Comparison of ENCODE assay signal across 19 cellular contexts in genomic region chr15:55226127-55226526, GRCh38.
"Had no signal": no experiment of that assay in that cellular context is flagged by ENCODE, and none has a peak within 500 bp of the region (broad histone marks: within the 10 kb centered on the region; RNA-seq: fewer than 3 reads in every experiment).

No MANE protein-coding gene starts in this region.

- DNase-seq: activated B cell treated with CpG ODN at 0.5 μM for 24 hours; activated CD4-positive, alpha-beta T cell treated with anti-CD3 and anti-CD28 coated beads, Interleukin-2, amount 10 ng/mL, durations not matched to agents 24 days and 14 days; activated naive CD4-positive, alpha-beta T cell treated with anti-CD3 and anti-CD28 coated beads, Interleukin-2, amount 10 ng/mL, durations not matched to agents 7 days and 5 days; activated T-cell treated with anti-CD3 and anti-CD28 coated beads for 4 hours; cerebellar nuclear complex; cortex of kidney; erythroblast; head of caudate nucleus; left ventricle myocardium inferior; mammary epithelial cell; mucosa of descending colon; naive B cell; pancreas; right lobe of liver; stimulated activated CD4-positive, alpha-beta T cell treated with anti-CD3 and anti-CD28 coated beads, Interleukin-4, amount 100 ng/mL, for 24 hours had no signal

- H3K27ac ChIP-seq: ascending aorta, left ventricle myocardium inferior, pancreas, SK-N-MC, tibial nerve had no signal

- H3K27me3 ChIP-seq: ascending aorta, pancreas, right lobe of liver, tibial nerve had no signal

- ATAC-seq: mucosa of descending colon; pancreas; right lobe of liver; stimulated activated memory B cell treated with anti-CD40 and anti-IgM and Interleukin-4, amounts not matched to agents 10 μg/mL and 1 μg/mL and 100 μg/mL, for 72 hours had no signal

- H3K4me1 ChIP-seq: left ventricle myocardium inferior had no signal

- H3K4me3 Mint-ChIP-seq: activated B cell treated with CpG ODN at 0.5 μM for 24 hours; activated CD4-positive, alpha-beta T cell treated with anti-CD3 and anti-CD28 coated beads, Interleukin-2, amount 10 ng/mL, durations not matched to agents 24 days and 14 days; activated naive CD4-positive, alpha-beta T cell treated with anti-CD3 and anti-CD28 coated beads, Interleukin-2, amount 10 ng/mL, durations not matched to agents 7 days and 5 days; naive B cell; stimulated activated memory B cell treated with anti-CD40 and anti-IgM and Interleukin-4, amounts not matched to agents 10 μg/mL and 1 μg/mL and 100 μg/mL, for 72 hours had no signal

- H3K27ac Mint-ChIP-seq: activated B cell treated with CpG ODN at 0.5 μM for 24 hours; activated CD4-positive, alpha-beta T cell treated with anti-CD3 and anti-CD28 coated beads, Interleukin-2, amount 10 ng/mL, durations not matched to agents 24 days and 14 days; activated naive CD4-positive, alpha-beta T cell treated with anti-CD3 and anti-CD28 coated beads, Interleukin-2, amount 10 ng/mL, durations not matched to agents 7 days and 5 days; stimulated activated memory B cell treated with anti-CD40 and anti-IgM and Interleukin-4, amounts not matched to agents 10 μg/mL and 1 μg/mL and 100 μg/mL, for 72 hours had no signal

- H3K9me3 ChIP-seq: ascending aorta, left ventricle myocardium inferior, mucosa of descending colon, pancreas, right lobe of liver, tibial nerve had no signal

- H3K36me3 ChIP-seq: left ventricle myocardium inferior, right lobe of liver had no signal

- H3K9me3 Mint-ChIP-seq: activated B cell treated with CpG ODN at 0.5 μM for 24 hours; activated CD4-positive, alpha-beta T cell treated with anti-CD3 and anti-CD28 coated beads, Interleukin-2, amount 10 ng/mL, durations not matched to agents 24 days and 14 days; activated naive CD4-positive, alpha-beta T cell treated with anti-CD3 and anti-CD28 coated beads, Interleukin-2, amount 10 ng/mL, durations not matched to agents 7 days and 5 days; naive B cell; stimulated activated memory B cell treated with anti-CD40 and anti-IgM and Interleukin-4, amounts not matched to agents 10 μg/mL and 1 μg/mL and 100 μg/mL, for 72 hours had no signal

- H3K27me3 Mint-ChIP-seq: activated B cell treated with CpG ODN at 0.5 μM for 24 hours; activated CD4-positive, alpha-beta T cell treated with anti-CD3 and anti-CD28 coated beads, Interleukin-2, amount 10 ng/mL, durations not matched to agents 24 days and 14 days; activated naive CD4-positive, alpha-beta T cell treated with anti-CD3 and anti-CD28 coated beads, Interleukin-2, amount 10 ng/mL, durations not matched to agents 7 days and 5 days; naive B cell; stimulated activated memory B cell treated with anti-CD40 and anti-IgM and Interleukin-4, amounts not matched to agents 10 μg/mL and 1 μg/mL and 100 μg/mL, for 72 hours had no signal

- H3K4me3 ChIP-seq: ascending aorta, left ventricle myocardium inferior, mucosa of descending colon, pancreas, right lobe of liver, SK-N-MC, tibial nerve had no signal
